12 cellular contexts compared by ENCODE assay signal in the genomic region with DNA sequence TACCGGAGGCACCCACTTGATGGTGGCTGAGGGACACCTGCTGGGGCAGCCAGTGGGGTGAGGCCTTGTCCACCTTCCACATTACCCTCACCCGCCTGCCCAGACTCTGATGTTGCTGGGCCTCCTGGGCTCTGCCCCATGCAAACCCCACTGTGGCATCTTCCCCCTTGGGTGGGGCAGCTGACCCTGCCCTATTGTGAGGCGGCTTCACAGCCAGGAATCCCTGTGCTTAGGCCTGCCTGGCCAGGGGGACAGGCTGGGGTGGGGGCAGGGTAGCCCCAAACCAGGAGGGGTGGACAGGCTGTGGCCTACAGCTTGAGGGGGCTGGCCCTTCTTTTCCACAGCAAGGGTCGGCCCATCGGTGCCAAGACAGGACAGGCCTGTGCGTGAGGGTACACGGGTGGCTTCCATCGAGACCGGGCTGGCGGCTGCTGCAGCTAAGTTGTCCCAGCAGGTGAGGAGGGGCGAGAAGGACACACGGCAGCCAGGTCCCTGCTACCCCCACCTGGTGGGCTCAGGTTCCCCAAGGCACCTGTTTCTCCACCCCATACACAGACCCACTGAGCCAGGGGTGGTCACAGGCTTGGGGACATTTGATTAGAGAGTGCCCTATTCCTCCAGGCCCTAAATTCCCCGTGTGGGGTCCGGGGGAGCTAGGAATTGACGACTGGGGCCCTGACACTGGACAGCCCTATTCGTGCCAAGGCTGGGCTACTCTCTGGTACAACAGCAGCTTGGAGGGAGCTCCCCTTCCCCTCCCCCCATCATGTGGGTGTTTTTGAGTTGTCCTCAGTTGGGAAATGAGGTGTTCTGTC.
A peak's percentile ranks its signal among the peaks of the same experiment; 100 is the strongest.
DNase-seq lines count a peak whose midpoint lies in the region; ATAC-seq and TF ChIP-seq lines count a peak whose summit lies in the region.
"Had no signal": no experiment of that assay in that cellular context is flagged by ENCODE, and none has a peak within 500 bp of the region (broad histone marks: within the 10 kb centered on the region; RNA-seq: fewer than 3 reads in every experiment).

No MANE protein-coding gene starts in this region.

- H3K4me1 ChIP-seq in ovary (ENCODE audit: insufficient read depth) (no peaks in the 10 kb centered on the region), OCI-LY7 (ENCODE audit: insufficient read depth, low read length, poor library complexity, severe bottlenecking) (no peaks in the 10 kb centered on the region)

- no peak for TF ChIP-seq CTCF in CD14-positive monocyte (IDR thresholded peaks at IDR 0.05)
- no peak for TF ChIP-seq CTCF in WERI-Rb-1 (IDR thresholded peaks at IDR 0.05; ENCODE audit: low read depth, low read length)
- TF ChIP-seq CTCF in ovary (IDR thresholded peaks at IDR 0.05), result no peak
- no peak for TF ChIP-seq CTCF in OCI-LY7 (conservative IDR thresholded peaks at IDR 0.05; ENCODE audit: low read length)

- peaks cover 0 to 5% (median 0%) of the 10 kb centered on the region in 7 donors for H3K9me3 Mint-ChIP-seq in CD14-positive monocyte
- H3K9me3 Mint-ChIP-seq in activated T-helper 2 cell treated with anti-CD3 and anti-CD28 coated beads, Interferon-gamma antibody, Interleukin-2, Interleukin-4, amounts not matched to agents 10 μg/mL and 5 μg/mL and 100 μg/mL, durations not matched to agents 14 hours and 24 hours and 36 hours, result peaks cover 7% of the 10 kb centered on the region
- H3K9me3 Mint-ChIP-seq: activated T-helper 17 cell treated with anti-CD3 and anti-CD28 coated beads, Interleukin-2, amount 50 U/mL, for 72 hours had no signal

- H3K4me3 ChIP-seq in WERI-Rb-1 (ENCODE audit: low read depth, low read length) (no peak overlapping the region), ovary (no peak overlapping the region), OCI-LY7 (ENCODE audit: low read depth, low read length, poor library complexity, severe bottlenecking) (no peak overlapping the region)

- H3K79me2 ChIP-seq in OCI-LY7 (ENCODE audit: insufficient read depth, low read depth, low read length), result no peaks in the 10 kb centered on the region

- WGBS in ovary, 3 donors, result 83 to 86% (median 83%) methylated on average over 16 of the region's 16 CpGs

- no peaks in the 10 kb centered on the region for H3K9me3 ChIP-seq in WERI-Rb-1 (ENCODE audit: severe bottlenecking)
- no peaks in the 10 kb centered on the region for H3K9me3 ChIP-seq in ovary
- no peaks in the 10 kb centered on the region for H3K9me3 ChIP-seq in OCI-LY7 (ENCODE audit: low read length)
- H3K9me3 ChIP-seq: neutrophil had no signal

- CTCF ChIA-PET in OCI-LY7 (lab: Charles Lee; ENCODE audit: unreplicated experiment), result no interaction called here

- DNase-seq in CD14-positive monocyte (ENCODE audit: low spot score), result peak; percentile 38
- DNase-seq in WERI-Rb-1, result peak; percentile 10
- DNase-seq in Right ventricle myocardium superior, result peak; percentile 35
- peak in 4 of 5 donors; percentile 5 to 29 (median 14) for DNase-seq in ovary
- no peak for DNase-seq in activated T-helper 2 cell treated with anti-CD3 and anti-CD28 coated beads, Interferon-gamma antibody, Interleukin-2, Interleukin-4, amounts not matched to agents 10 μg/mL and 5 μg/mL and 100 μg/mL, durations not matched to agents 14 hours and 24 hours and 36 hours (ENCODE audit: low spot score)
- DNase-seq in OCI-LY7 (ENCODE audit: low spot score), result no peak
- no peak for DNase-seq in NCI-H2107 (lab: John Stamatoyannopoulos, UW)
- DNase-seq: Kasumi-1 had no signal

- TF ChIP-seq EP300 in ovary (IDR thresholded peaks at IDR 0.05), result no peak

- H3K36me3 ChIP-seq in WERI-Rb-1, result peaks cover 36% of the 10 kb centered on the region
- no peaks in the 10 kb centered on the region for H3K36me3 ChIP-seq in ovary
- H3K36me3 ChIP-seq in OCI-LY7 (ENCODE audit: insufficient read depth, low read length), result 0 out of 2 replicates have a peak, but pooled peaks cover 4% of the 10 kb centered on the region

- H3K27ac Mint-ChIP-seq in CD14-positive monocyte, result peak overlapping the region in 3 of 7 donors; percentile 54 to 69 (median 68)
- no peak overlapping the region for H3K27ac Mint-ChIP-seq in activated T-helper 2 cell treated with anti-CD3 and anti-CD28 coated beads, Interferon-gamma antibody, Interleukin-2, Interleukin-4, amounts not matched to agents 10 μg/mL and 5 μg/mL and 100 μg/mL, durations not matched to agents 14 hours and 24 hours and 36 hours
- H3K27ac Mint-ChIP-seq: activated T-helper 17 cell treated with anti-CD3 and anti-CD28 coated beads, Interleukin-2, amount 50 U/mL, for 72 hours had no signal

- intact Hi-C loops in CD14-positive monocyte (cut with micrococcal nuclease), result no loop called here
- intact Hi-C loops in Right ventricle myocardium superior (cut with DNase I), result no loop called here
- intact Hi-C loops in ovary (cut with DNase I), result no loop called here
- intact Hi-C loops in activated T-helper 2 cell treated with anti-CD3 and anti-CD28 coated beads, Interferon-gamma antibody, Interleukin-2, Interleukin-4, amounts not matched to agents 10 μg/mL and 5 μg/mL and 100 μg/mL, durations not matched to agents 14 hours and 24 hours and 36 hours (cut with micrococcal nuclease), result no loop called here
- intact Hi-C loops in OCI-LY7 (cut with micrococcal nuclease; ENCODE audit: unreplicated experiment), result no loop called here

- ATAC-seq in Right ventricle myocardium superior (ENCODE audit: poor library complexity) (no peak), HG02588 (IDR thresholded peaks at IDR 0.05; ENCODE audit: unreplicated experiment) (no peak)
- ATAC-seq: activated T-helper 17 cell treated with anti-CD3 and anti-CD28 coated beads, Interleukin-2, amount 50 U/mL, for 72 hours had no signal

- no peak overlapping the region for H3K27ac ChIP-seq in WERI-Rb-1
- H3K27ac ChIP-seq in ovary, result no peak overlapping the region
- H3K27ac ChIP-seq in OCI-LY7 (ENCODE audit: low read depth, low read length, poor library complexity, severe bottlenecking), result no peak overlapping the region
- H3K27ac ChIP-seq: epithelial cell of prostate, neutrophil had no signal

- no peaks in the 10 kb centered on the region for H3K9me2 ChIP-seq in OCI-LY7 (ENCODE audit: insufficient read depth, low read length)

- no TSS peak for BruUV-seq in OCI-LY7 (replicated peaks; lab: Mats Ljungman, UMichigan)

- no peak overlapping the region for H3K4me2 ChIP-seq in OCI-LY7 (ENCODE audit: low read length)

- no peak overlapping the region for H2AFZ ChIP-seq in OCI-LY7 (ENCODE audit: low read length)

- no peaks in the 10 kb centered on the region for H4K20me1 ChIP-seq in OCI-LY7 (ENCODE audit: insufficient read depth, low read length)

- POLR2A ChIA-PET in OCI-LY7 (lab: Charles Lee), result no interaction called here

- H3K36me3 Mint-ChIP-seq in CD14-positive monocyte, result peaks cover 46 to 67% of the 10 kb centered on the region in 2 donors
- H3K36me3 Mint-ChIP-seq in activated T-helper 2 cell treated with anti-CD3 and anti-CD28 coated beads, Interferon-gamma antibody, Interleukin-2, Interleukin-4, amounts not matched to agents 10 μg/mL and 5 μg/mL and 100 μg/mL, durations not matched to agents 14 hours and 24 hours and 36 hours (ENCODE audit: low read depth), result peaks cover 10% of the 10 kb centered on the region

- H3K4me3 Mint-ChIP-seq in CD14-positive monocyte, result no peak overlapping the region
- no peak overlapping the region for H3K4me3 Mint-ChIP-seq in activated T-helper 2 cell treated with anti-CD3 and anti-CD28 coated beads, Interferon-gamma antibody, Interleukin-2, Interleukin-4, amounts not matched to agents 10 μg/mL and 5 μg/mL and 100 μg/mL, durations not matched to agents 14 hours and 24 hours and 36 hours (ENCODE audit: low read depth)
- H3K4me3 Mint-ChIP-seq: activated T-helper 17 cell treated with anti-CD3 and anti-CD28 coated beads, Interleukin-2, amount 50 U/mL, for 72 hours had no signal

- TF ChIP-seq POLR2A in ovary (IDR thresholded peaks at IDR 0.05), result no peak

- peaks cover 0 to 17% (median 5%) of the 10 kb centered on the region in 3 donors for H3K27me3 Mint-ChIP-seq in CD14-positive monocyte (ENCODE audit: low read depth in 3 of 3)
- H3K27me3 Mint-ChIP-seq in activated T-helper 2 cell treated with anti-CD3 and anti-CD28 coated beads, Interferon-gamma antibody, Interleukin-2, Interleukin-4, amounts not matched to agents 10 μg/mL and 5 μg/mL and 100 μg/mL, durations not matched to agents 14 hours and 24 hours and 36 hours (ENCODE audit: low read depth), result no peaks in the 10 kb centered on the region
- H3K27me3 Mint-ChIP-seq: activated T-helper 17 cell treated with anti-CD3 and anti-CD28 coated beads, Interleukin-2, amount 50 U/mL, for 72 hours had no signal

- H3K4me1 Mint-ChIP-seq in CD14-positive monocyte, result no peaks in the 10 kb centered on the region
- no peaks in the 10 kb centered on the region for H3K4me1 Mint-ChIP-seq in activated T-helper 2 cell treated with anti-CD3 and anti-CD28 coated beads, Interferon-gamma antibody, Interleukin-2, Interleukin-4, amounts not matched to agents 10 μg/mL and 5 μg/mL and 100 μg/mL, durations not matched to agents 14 hours and 24 hours and 36 hours (ENCODE audit: low read depth)

- no peaks in the 10 kb centered on the region for H3K27me3 ChIP-seq in WERI-Rb-1 (ENCODE audit: insufficient read depth, low read depth, severe bottlenecking)
- H3K27me3 ChIP-seq in ovary, result no peaks in the 10 kb centered on the region
- H3K27me3 ChIP-seq: neutrophil had no signal

Comparison
In these comparisons a context has a peak if more than half of its experiments do, and no peak if none do; other contexts are left out.
1. DNase-seq: peak in CD14-positive monocyte (single experiment), WERI-Rb-1 (single experiment), Right ventricle myocardium superior (single experiment) and ovary (4 of 5); none in activated T-helper 2 cell treated with anti-CD3 and anti-CD28 coated beads, Interferon-gamma antibody, Interleukin-2, Interleukin-4, amounts not matched to agents 10 μg/mL and 5 μg/mL and 100 μg/mL, durations not matched to agents 14 hours and 24 hours and 36 hours (single experiment), OCI-LY7 (single experiment) and NCI-H2107 (single experiment).